ENCODE assay signal across 8 cellular contexts in the genomic region with DNA sequence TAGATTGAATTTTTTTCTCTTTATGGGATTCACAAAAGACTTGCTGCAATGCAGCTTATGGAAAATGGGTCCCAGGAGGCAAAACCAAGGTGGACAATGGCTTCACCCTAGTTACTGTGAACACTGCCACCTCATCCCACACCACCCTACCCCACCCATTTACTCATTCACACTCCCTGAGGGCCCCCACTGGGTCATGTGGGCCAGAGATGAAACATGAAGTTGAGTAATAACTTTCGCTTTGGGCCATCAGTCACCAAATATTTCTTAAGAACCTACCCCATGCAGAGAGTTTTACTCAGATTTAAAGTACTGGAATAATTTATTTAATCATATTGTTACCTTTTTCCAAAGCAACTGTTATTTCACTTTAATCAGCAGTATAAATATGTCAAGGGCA.
A peak's percentile ranks its signal among the peaks of the same experiment; 100 is the strongest.
DNase-seq lines count a peak whose midpoint lies in the region; ATAC-seq and TF ChIP-seq lines count a peak whose summit lies in the region.

No MANE protein-coding gene starts in this region.

- H3K27ac ChIP-seq in left ventricle myocardium inferior (replicated peaks) (no peak overlapping the region), sigmoid colon (no peak overlapping the region)

- H3K27me3 ChIP-seq in left ventricle myocardium inferior (ENCODE audit: low read depth) (no peaks in the 10 kb centered on the region), adipocyte (replicated peaks; ENCODE audit: control insufficient read depth, insufficient read depth, low read length) (no peaks in the 10 kb centered on the region), sigmoid colon (no peaks in the 10 kb centered on the region)

- H3K36me3 ChIP-seq in left ventricle myocardium inferior (peaks cover 5% of the 10 kb centered on the region), adipocyte (ENCODE audit: control insufficient read depth, insufficient read depth, low read length, severe bottlenecking) (no peaks in the 10 kb centered on the region), sigmoid colon (no peaks in the 10 kb centered on the region)

- TF ChIP-seq CTCF in left ventricle myocardium inferior (IDR thresholded peaks at IDR 0.05; ENCODE audit: borderline replicate concordance) (no peak), GM20000 (IDR thresholded peaks at IDR 0.05; ENCODE audit: extremely low read depth, missing control alignments) (no peak), sigmoid colon (IDR thresholded peaks at IDR 0.05) (no peak)

- H3K9me3 ChIP-seq in left ventricle myocardium inferior (replicated peaks) (no peaks in the 10 kb centered on the region), adipocyte (ENCODE audit: control insufficient read depth, low read length) (no peaks in the 10 kb centered on the region), sigmoid colon (no peaks in the 10 kb centered on the region)

- H3K9ac ChIP-seq in adipocyte (ENCODE audit: low read length) = peak overlapping the region; percentile 74

- H3K4me1 ChIP-seq in left ventricle myocardium inferior (peaks cover 5% of the 10 kb centered on the region), adipocyte (ENCODE audit: control insufficient read depth, insufficient read depth, low read length) (peaks cover 39% of the 10 kb centered on the region), sigmoid colon (no peaks in the 10 kb centered on the region)

- TF ChIP-seq EP300 in sigmoid colon (IDR thresholded peaks at IDR 0.05) = no peak

- H3K4me3 ChIP-seq in left ventricle myocardium inferior (no peak overlapping the region), adipocyte (ENCODE audit: low read length) (peak overlapping the region; percentile 70), sigmoid colon (no peak overlapping the region)

- intact Hi-C loops in Right ventricle myocardium inferior (cut with DNase I) (no loop called here), left ventricle myocardium inferior (cut with micrococcal nuclease) (no loop called here), sigmoid colon (cut with DNase I) (no loop called here)

- no peak for TF ChIP-seq POLR2A in sigmoid colon (IDR thresholded peaks at IDR 0.05)

- peak; percentile 44 for ATAC-seq in Right ventricle myocardium inferior
- ATAC-seq in HG03139 (IDR thresholded peaks at IDR 0.05; ENCODE audit: unreplicated experiment) = peak; percentile 56

- 83 to 94% methylated on average over 1 of the region's 1 CpG for WGBS in sigmoid colon, 2 donors

- DNase-seq in Right ventricle myocardium inferior (ENCODE audit: missing footprints) (no peak), left ventricle myocardium inferior (no peak), adipocyte (ENCODE audit: low read depth) (peak; percentile 75), GM20000 (ENCODE audit: low spot score) (no peak), 8988T (no peak), sigmoid colon (no peak)
- DNase-seq in stimulated activated CD8-positive, alpha-beta memory T cell treated with anti-CD3 and anti-CD28 coated beads, Interleukin-7, amount 100 ng/mL, for 48 hours (ENCODE audit: extremely low read depth in 1 of 2, low read depth in 1 of 2) = peak; percentile 10 to 40

Comparison
In these comparisons a context has a peak if more than half of its experiments do, and no peak if none do; other contexts are left out.
1. DNase-seq: peak in adipocyte (single experiment) and stimulated activated CD8-positive, alpha-beta memory T cell treated with anti-CD3 and anti-CD28 coated beads, Interleukin-7, amount 100 ng/mL, for 48 hours (2 of 2); none in Right ventricle myocardium inferior (single experiment), left ventricle myocardium inferior (single experiment), GM20000 (single experiment), 8988T (single experiment) and sigmoid colon (single experiment).